ENCODE assay signal across 9 cellular contexts in the genomic region with DNA sequence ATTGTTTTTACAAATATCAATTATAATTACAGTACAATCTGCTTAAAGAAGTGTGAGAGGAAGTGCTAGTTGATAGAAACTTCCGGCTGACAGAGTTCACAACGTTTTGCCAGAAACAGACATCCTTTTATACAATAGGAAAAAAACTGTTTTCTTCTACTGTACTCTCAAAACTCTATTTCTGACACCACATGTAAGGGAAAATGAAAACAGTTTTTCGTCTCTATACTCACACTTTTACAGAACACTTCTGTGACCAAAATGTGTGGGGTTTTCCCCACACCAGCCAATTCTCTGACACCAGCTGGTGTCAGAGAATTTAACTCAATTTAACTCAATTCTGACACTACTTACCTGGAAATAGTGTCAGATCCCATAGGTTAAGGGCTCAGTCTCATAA. TPM values are rescaled to one million over a fixed set of nuclear protein-coding genes. Genes with fewer than 3 reads are reported as not detected.
DNase-seq lines count a peak whose midpoint lies in the region; ATAC-seq and TF ChIP-seq lines count a peak whose summit lies in the region.
"Had no signal": no experiment of that assay in that cellular context is flagged by ENCODE, and none has a peak within 500 bp of the region (broad histone marks: within the 10 kb centered on the region; RNA-seq: fewer than 3 reads in every experiment).

No MANE protein-coding gene starts in this region.

- no peaks in the 10 kb centered on the region for H3K9me2 ChIP-seq in SK-N-SH

- H3K4me1 Mint-ChIP-seq in activated CD8-positive, alpha-beta memory T cell treated with anti-CD3 and anti-CD28 coated beads, Interleukin-2, amount 10 ng/mL, durations not matched to agents 7 days and 5 days, result peaks cover 6% of the 10 kb centered on the region
- peaks cover 9% of the 10 kb centered on the region for H3K4me1 Mint-ChIP-seq in stimulated activated memory B cell treated with anti-CD40 and anti-IgM and Interleukin-4, amounts not matched to agents 10 μg/mL and 1 μg/mL and 100 μg/mL, for 72 hours

- H3K9me3 ChIP-seq in SK-N-SH, result no peaks in the 10 kb centered on the region
- no peaks in the 10 kb centered on the region for H3K9me3 ChIP-seq in right cardiac atrium (ENCODE audit: control insufficient read depth, low read length)

- H3K4me1 ChIP-seq in SK-N-SH (ENCODE audit: control insufficient read depth in 1 of 2, insufficient read depth in 2 of 2, low read depth in 1 of 2, low read length in 1 of 2), result no peaks in the 10 kb centered on the region
- H3K4me1 ChIP-seq in right cardiac atrium (ENCODE audit: control insufficient read depth, insufficient read depth, low read length), result peaks cover 4% of the 10 kb centered on the region

- no peaks in the 10 kb centered on the region for H3F3A ChIP-seq in SK-N-SH (replicated peaks; ENCODE audit: insufficient read depth)

- no peak overlapping the region for H2AFZ ChIP-seq in SK-N-SH (ENCODE audit: low read depth)

- no peaks in the 10 kb centered on the region for H3K27me3 Mint-ChIP-seq in activated CD8-positive, alpha-beta memory T cell treated with anti-CD3 and anti-CD28 coated beads, Interleukin-2, amount 10 ng/mL, durations not matched to agents 7 days and 5 days
- H3K27me3 Mint-ChIP-seq in stimulated activated memory B cell treated with anti-CD40 and anti-IgM and Interleukin-4, amounts not matched to agents 10 μg/mL and 1 μg/mL and 100 μg/mL, for 72 hours, result no peaks in the 10 kb centered on the region

- H3K4me2 ChIP-seq in SK-N-SH, result no peak overlapping the region

- H3K36me3 Mint-ChIP-seq in activated CD8-positive, alpha-beta memory T cell treated with anti-CD3 and anti-CD28 coated beads, Interleukin-2, amount 10 ng/mL, durations not matched to agents 7 days and 5 days, result peaks cover 3% of the 10 kb centered on the region
- no peaks in the 10 kb centered on the region for H3K36me3 Mint-ChIP-seq in stimulated activated memory B cell treated with anti-CD40 and anti-IgM and Interleukin-4, amounts not matched to agents 10 μg/mL and 1 μg/mL and 100 μg/mL, for 72 hours

- no peak overlapping the region for H3K27ac Mint-ChIP-seq in activated CD8-positive, alpha-beta memory T cell treated with anti-CD3 and anti-CD28 coated beads, Interleukin-2, amount 10 ng/mL, durations not matched to agents 7 days and 5 days
- H3K27ac Mint-ChIP-seq in stimulated activated memory B cell treated with anti-CD40 and anti-IgM and Interleukin-4, amounts not matched to agents 10 μg/mL and 1 μg/mL and 100 μg/mL, for 72 hours, result no peak overlapping the region

- TF ChIP-seq EP300 in SK-N-SH (IDR thresholded peaks at IDR 0.05; ENCODE audit: borderline replicate concordance in 1 of 2, low read depth in 1 of 2, low read length in 1 of 2), result no peak

- no peak overlapping the region for H3K9ac ChIP-seq in SK-N-SH

- H3K27ac ChIP-seq in SK-N-SH (ENCODE audit: low read depth in 2 of 2, low read length in 1 of 2), result no peak overlapping the region
- no peak overlapping the region for H3K27ac ChIP-seq in right cardiac atrium (ENCODE audit: low read length)

- no peak for TF ChIP-seq RAD21 in SK-N-SH (IDR thresholded peaks at IDR 0.05; ENCODE audit: low read length)

- DNase-seq in activated CD8-positive, alpha-beta memory T cell treated with anti-CD3 and anti-CD28 coated beads, Interleukin-2, amount 10 ng/mL, durations not matched to agents 7 days and 5 days, result no peak
- no peak for DNase-seq in activated CD8-positive, alpha-beta memory T cell treated with anti-CD3 and anti-CD28 coated beads for 24 hours
- peak; percentile 40 to 42 for DNase-seq in activated CD4-positive, alpha-beta T cell treated with anti-CD3 and anti-CD28 coated beads for 4 hours
- DNase-seq in SK-N-SH (no peak), posterior vena cava (ENCODE audit: low spot score) (no peak), right cardiac atrium (no peak)
- DNase-seq: NCI-H1092 had no signal

- no peaks in the 10 kb centered on the region for H3K27me3 ChIP-seq in SK-N-SH (ENCODE audit: insufficient read depth)
- no peaks in the 10 kb centered on the region for H3K27me3 ChIP-seq in right cardiac atrium (ENCODE audit: control insufficient read depth, insufficient read depth)

- H3K36me3 ChIP-seq in SK-N-SH (replicated peaks in 1 of 2; ENCODE audit: control insufficient read depth in 1 of 2, insufficient read depth in 2 of 2, low read length in 1 of 2), result no peaks in the 10 kb centered on the region

- H3K4me3 Mint-ChIP-seq in activated CD8-positive, alpha-beta memory T cell treated with anti-CD3 and anti-CD28 coated beads, Interleukin-2, amount 10 ng/mL, durations not matched to agents 7 days and 5 days, result no peak overlapping the region
- peak overlapping the region; percentile 16 for H3K4me3 Mint-ChIP-seq in stimulated activated memory B cell treated with anti-CD40 and anti-IgM and Interleukin-4, amounts not matched to agents 10 μg/mL and 1 μg/mL and 100 μg/mL, for 72 hours

- WGBS in SK-N-SH (ENCODE audit: low lambda C conversion rate), result 84% methylated on average over 3 of the region's 3 CpGs
- 32% methylated on average over 3 of the region's 3 CpGs for WGBS in right cardiac atrium

- H4K20me1 ChIP-seq in SK-N-SH (ENCODE audit: insufficient read depth), result no peaks in the 10 kb centered on the region

- no peak for TF ChIP-seq CTCF in SK-N-SH (IDR thresholded peaks at IDR 0.05)

- H3K79me2 ChIP-seq in SK-N-SH (ENCODE audit: insufficient read depth), result no peaks in the 10 kb centered on the region

- H3K4me3 ChIP-seq in SK-N-SH (ENCODE audit: low read depth in 2 of 2, low read length in 1 of 2), result no peak overlapping the region
- no peak overlapping the region for H3K4me3 ChIP-seq in right cardiac atrium (ENCODE audit: low read length)

- POLR2A ChIA-PET in SK-N-SH (lab: Yijun Ruan, JAX), result no interaction called here

- intact Hi-C loops in posterior vena cava (cut with DNase I) (no loop called here), right cardiac atrium (cut with DNase I) (no loop called here)

- ATAC-seq in activated CD8-positive, alpha-beta memory T cell treated with anti-CD3 and anti-CD28 coated beads, Interleukin-2, amount 10 ng/mL, durations not matched to agents 7 days and 5 days, result peak; percentile 76
- ATAC-seq in HG02981 (IDR thresholded peaks at IDR 0.05; ENCODE audit: unreplicated experiment), result peak; percentile 75
- peak; percentile 69 for ATAC-seq in stimulated activated memory B cell treated with anti-CD40 and anti-IgM and Interleukin-4, amounts not matched to agents 10 μg/mL and 1 μg/mL and 100 μg/mL, for 72 hours
- no peak for ATAC-seq in right cardiac atrium

- CTCF ChIA-PET in activated CD8-positive, alpha-beta memory T cell treated with anti-CD3 and anti-CD28 coated beads, Interleukin-2, amount 10 ng/mL, durations not matched to agents 7 days and 5 days (lab: Charles Lee), result interaction anchor here (1.2 kb wide), 1 partner anchor 45 kb away, joined by 5 read pairs; no protein-coding TSS in a partner anchor
- CTCF ChIA-PET in SK-N-SH (lab: Yijun Ruan, JAX), result no interaction called here

- no peaks in the 10 kb centered on the region for H3K9me3 Mint-ChIP-seq in activated CD8-positive, alpha-beta memory T cell treated with anti-CD3 and anti-CD28 coated beads, Interleukin-2, amount 10 ng/mL, durations not matched to agents 7 days and 5 days (ENCODE audit: low read depth)
- no peaks in the 10 kb centered on the region for H3K9me3 Mint-ChIP-seq in stimulated activated memory B cell treated with anti-CD40 and anti-IgM and Interleukin-4, amounts not matched to agents 10 μg/mL and 1 μg/mL and 100 μg/mL, for 72 hours

TF ChIP-seq in SK-N-SH, 30 proteins besides CTCF, POLR2A, EP300 and RAD21 (continues in another document):
- TF ChIP-seq ZBTB33 (IDR thresholded peaks at IDR 0.05; ENCODE audit: borderline replicate concordance, low read depth) (no peak), RCOR1 (IDR thresholded peaks at IDR 0.05; ENCODE audit: low read length) (no peak), YY1 (IDR thresholded peaks at IDR 0.05; ENCODE audit: low read depth) (no peak), USF2 (IDR thresholded peaks at IDR 0.05; ENCODE audit: borderline replicate concordance, low read depth, low read length) (no peak), RFX5 (IDR thresholded peaks at IDR 0.05; ENCODE audit: low read length) (no peak), JUND (IDR thresholded peaks at IDR 0.05) (no peak), MXI1 (IDR thresholded peaks at IDR 0.05; ENCODE audit: low read depth, low read length) (no peak), POLR2AphosphoS5 (IDR thresholded peaks at IDR 0.05; ENCODE audit: low read depth, low read length) (no peak), MEF2A (IDR thresholded peaks at IDR 0.05; ENCODE audit: borderline replicate concordance, low read depth) (no peak), NRF1 (IDR thresholded peaks at IDR 0.05; ENCODE audit: low read depth, low read length) (no peak), TCF12 (IDR thresholded peaks at IDR 0.05) (no peak), NFIC (IDR thresholded peaks at IDR 0.05; ENCODE audit: borderline replicate concordance) (no peak)

RNA-seq across cellular contexts. Expression of gene HIF1A, which starts 24.2 kb away (rescaled TPM):
- total RNA-seq in activated CD8-positive, alpha-beta memory T cell treated with anti-CD3 and anti-CD28 coated beads, Interleukin-2, amount 10 ng/mL, durations not matched to agents 7 days and 5 days, result 100 to 1,000 TPM; 134 to 158 TPM
- polyA plus RNA-seq in SK-N-SH (2012; rRNA removed) (18.9 and 20.8 TPM in 2 replicates), right cardiac atrium (25.5 TPM)
- 27.2 and 37.6 TPM in 2 replicates for polyA plus RNA-seq in SK-N-SH (2012; cell fraction: cytosol; rRNA removed)
- polyA plus RNA-seq in SK-N-SH (2012; cell fraction: nucleus; rRNA removed), result 23.5 and 50.4 TPM in 2 replicates
- total RNA-seq in posterior vena cava (100 to 1,000 TPM; 131 to 187 TPM), right cardiac atrium (100 to 1,000 TPM in 1 of 4 donors, 10 to 100 TPM in 3; 52.7 to 117 (median 81.1) TPM)

Comparison
In these comparisons a context has a peak if more than half of its experiments do, and no peak if none do; other contexts are left out.
1. ATAC-seq: peak in activated CD8-positive, alpha-beta memory T cell treated with anti-CD3 and anti-CD28 coated beads, Interleukin-2, amount 10 ng/mL, durations not matched to agents 7 days and 5 days (single experiment), HG02981 (single experiment) and stimulated activated memory B cell treated with anti-CD40 and anti-IgM and Interleukin-4, amounts not matched to agents 10 μg/mL and 1 μg/mL and 100 μg/mL, for 72 hours (single experiment); none in right cardiac atrium (0 of 2).
2. DNase-seq: peak in activated CD4-positive, alpha-beta T cell treated with anti-CD3 and anti-CD28 coated beads for 4 hours (2 of 2); none in activated CD8-positive, alpha-beta memory T cell treated with anti-CD3 and anti-CD28 coated beads, Interleukin-2, amount 10 ng/mL, durations not matched to agents 7 days and 5 days (single experiment), activated CD8-positive, alpha-beta memory T cell treated with anti-CD3 and anti-CD28 coated beads for 24 hours (single experiment), SK-N-SH (single experiment), posterior vena cava (single experiment) and right cardiac atrium (0 of 3).